1 cellular context compared by ENCODE assay signal in the genomic region with DNA sequence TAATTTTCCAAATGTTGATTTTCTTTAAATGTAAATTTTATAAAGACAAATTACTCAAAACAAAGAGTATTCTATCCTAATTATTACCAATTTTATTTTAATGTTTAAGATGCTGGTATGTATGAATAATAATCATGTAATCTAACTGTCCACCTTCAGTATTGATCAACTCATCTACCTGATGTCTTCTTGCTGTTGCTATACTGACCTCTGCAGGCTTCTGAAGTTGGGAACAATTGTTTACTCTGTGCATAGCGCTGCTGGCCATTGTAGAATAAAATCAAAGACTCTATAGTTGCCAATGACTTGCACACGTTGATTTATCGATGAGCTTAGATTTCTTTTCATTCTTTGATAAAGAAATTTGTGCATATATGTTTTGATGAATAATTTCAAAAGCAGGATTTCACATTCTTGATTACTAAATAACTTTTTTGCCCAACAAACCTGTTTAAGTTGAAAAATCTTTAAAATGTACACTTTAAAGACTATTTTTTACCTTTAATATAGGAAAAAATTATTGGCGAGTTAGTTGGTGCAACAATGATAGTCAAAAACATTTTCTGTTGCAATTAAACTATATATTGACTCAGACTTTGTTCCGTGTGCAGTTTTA.
A peak's percentile ranks its signal among the peaks of the same experiment; 100 is the strongest.
TF ChIP-seq lines count a peak whose summit lies in the region.

No MANE protein-coding gene starts in this region.

TF ChIP-seq in GM12878, 131 proteins besides CTCF, POLR2A, EP300 and RAD21 (continued from another document):
- TF ChIP-seq ATF2 (IDR thresholded peaks at IDR 0.05; ENCODE audit: low read length) (no peak), DPF2 (IDR thresholded peaks at IDR 0.05) (no peak), SUPT20H (IDR thresholded peaks at IDR 0.05; ENCODE audit: borderline replicate concordance, control insufficient read depth, low read depth, low read length) (no peak), SMC3 (IDR thresholded peaks at IDR 0.05; ENCODE audit: borderline replicate concordance, low read length) (peak; percentile 10; the same call in 1 of the 2 replicates)
- TF ChIP-seq, protein P1, sequence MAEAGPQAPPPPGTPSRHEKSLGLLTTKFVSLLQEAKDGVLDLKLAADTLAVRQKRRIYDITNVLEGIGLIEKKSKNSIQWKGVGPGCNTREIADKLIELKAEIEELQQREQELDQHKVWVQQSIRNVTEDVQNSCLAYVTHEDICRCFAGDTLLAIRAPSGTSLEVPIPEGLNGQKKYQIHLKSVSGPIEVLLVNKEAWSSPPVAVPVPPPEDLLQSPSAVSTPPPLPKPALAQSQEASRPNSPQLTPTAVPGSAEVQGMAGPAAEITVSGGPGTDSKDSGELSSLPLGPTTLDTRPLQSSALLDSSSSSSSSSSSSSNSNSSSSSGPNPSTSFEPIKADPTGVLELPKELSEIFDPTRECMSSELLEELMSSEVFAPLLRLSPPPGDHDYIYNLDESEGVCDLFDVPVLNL (IDR thresholded peaks at IDR 0.05; ENCODE audit: low read depth, low read length) = no peak
